In genomic region chr7:122302826-122303521, GRCh38 we compare ENCODE assay signal across 1 cellular context.
TF ChIP-seq lines count a peak whose summit lies in the region.

No MANE protein-coding gene starts in this region.

TF ChIP-seq in H1, 55 proteins besides CTCF, POLR2A, EP300 and RAD21:
- no peak for TF ChIP-seq ATF3 (IDR thresholded peaks at IDR 0.05; ENCODE audit: insufficient read depth, low read depth, low read length)
- TF ChIP-seq HDAC6 (IDR thresholded peaks at IDR 0.05; ENCODE audit: low read depth, low read length): no peak
- TF ChIP-seq KDM5A (IDR thresholded peaks at IDR 0.05; ENCODE audit: low read length): no peak
- TF ChIP-seq RFX5 (IDR thresholded peaks at IDR 0.05; ENCODE audit: borderline replicate concordance, low read depth, low read length): no peak
- no peak for TF ChIP-seq TBP (IDR thresholded peaks at IDR 0.05; ENCODE audit: low read depth, low read length)
- TF ChIP-seq NRF1 (IDR thresholded peaks at IDR 0.05; ENCODE audit: low read depth, low read length): no peak
- TF ChIP-seq KDM4A (IDR thresholded peaks at IDR 0.05; ENCODE audit: low read depth, low read length, severe bottlenecking): no peak
- no peak for TF ChIP-seq CHD2 (IDR thresholded peaks at IDR 0.05; ENCODE audit: low read length)
- TF ChIP-seq RBBP5 (IDR thresholded peaks at IDR 0.05; ENCODE audit: borderline replicate concordance, low read depth, low read length): no peak
- TF ChIP-seq BCL11A (IDR thresholded peaks at IDR 0.05; ENCODE audit: low read depth in 2 of 2, low read length in 2 of 2): no peak
- no peak for TF ChIP-seq JUND (IDR thresholded peaks at IDR 0.05; ENCODE audit: low read length)
- TF ChIP-seq NANOG (IDR thresholded peaks at IDR 0.05; ENCODE audit: insufficient read depth, low read depth, low read length, poor library complexity, severe bottlenecking): no peak
- no peak for TF ChIP-seq ATF2 (IDR thresholded peaks at IDR 0.05; ENCODE audit: low read length)
- TF ChIP-seq PHF8 (conservative IDR thresholded peaks at IDR 0.05; ENCODE audit: low read depth, low read length): no peak
- TF ChIP-seq POLR2AphosphoS5 (IDR thresholded peaks at IDR 0.05; ENCODE audit: low read depth, low read length): no peak
